12 cellular contexts compared by ENCODE assay signal in the genomic region with DNA sequence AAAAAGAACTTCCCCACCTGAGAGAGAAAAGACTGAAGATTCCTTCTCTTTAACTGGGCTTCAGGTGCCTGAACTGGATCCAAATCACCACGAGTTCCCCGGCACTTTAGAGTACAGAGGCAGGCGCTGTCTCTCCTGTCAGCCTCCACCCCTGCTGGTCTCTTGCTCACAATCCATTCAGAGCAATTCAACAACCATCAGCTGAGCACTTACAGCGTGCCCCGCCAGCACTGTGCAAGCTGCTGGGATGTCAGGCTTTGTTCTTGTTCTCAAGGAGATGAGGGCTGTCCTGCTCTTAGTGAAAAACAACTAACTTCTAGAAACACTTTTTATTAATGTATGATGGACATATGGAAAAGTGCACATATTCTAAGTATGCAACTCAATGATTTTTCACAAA.
DNase-seq lines count a peak whose midpoint lies in the region; ATAC-seq and TF ChIP-seq lines count a peak whose summit lies in the region.
"Had no signal": no experiment of that assay in that cellular context is flagged by ENCODE, and none has a peak within 500 bp of the region (broad histone marks: within the 10 kb centered on the region; RNA-seq: fewer than 3 reads in every experiment).

No MANE protein-coding gene starts in this region.

- peaks cover 4% of the 10 kb centered on the region for H3K36me3 Mint-ChIP-seq in neural crest cell (ENCODE audit: low read depth)

- peak; percentile 7 for DNase-seq in EH (ENCODE audit: low read depth)
- peak; percentile 35 for DNase-seq in NCI-H146 treated with DMSO at 0.1 percent for 48 hours (lab: John Stamatoyannopoulos, UW; ENCODE audit: unreplicated experiment)
- peak; percentile 58 for DNase-seq in cerebellar cortex (ENCODE audit: low spot score)
- DNase-seq in neural crest cell (ENCODE audit: low read depth, low spot score): no peak
- no peak for DNase-seq in HT-29 (ENCODE audit: low spot score)
- no peak for DNase-seq in activated gamma-delta T cell (lab: John Stamatoyannopoulos, UW)
- DNase-seq: NCI-H1048, Peyer's patch, tibial artery had no signal

- ATAC-seq in HG03342 (IDR thresholded peaks at IDR 0.05; ENCODE audit: unreplicated experiment): no peak
- ATAC-seq: activated naive CD4-positive, alpha-beta T cell treated with anti-CD3 and anti-CD28 coated beads, Interleukin-2, amount 50 U/mL, for 72 hours had no signal

- H3K27me3 Mint-ChIP-seq in neural crest cell (ENCODE audit: low read depth): peaks cover 58% of the 10 kb centered on the region

- no peak for TF ChIP-seq CTCF in neural crest cell (conservative IDR thresholded peaks at IDR 0.05)

- no peak overlapping the region for H3K27ac Mint-ChIP-seq in neural crest cell (ENCODE audit: unreplicated experiment)
- H3K27ac Mint-ChIP-seq: activated naive CD4-positive, alpha-beta T cell treated with anti-CD3 and anti-CD28 coated beads, Interleukin-2, amount 50 U/mL, for 72 hours; T-helper 2 cell treated with Interferon-gamma antibody and Interleukin-4, amounts not matched to agents 5 μg/mL and 100 μg/mL, for 36 hours had no signal

- H3K9me3 Mint-ChIP-seq in neural crest cell: no peaks in the 10 kb centered on the region
- H3K9me3 Mint-ChIP-seq: activated naive CD4-positive, alpha-beta T cell treated with anti-CD3 and anti-CD28 coated beads, Interleukin-2, amount 50 U/mL, for 72 hours; T-helper 2 cell treated with Interferon-gamma antibody and Interleukin-4, amounts not matched to agents 5 μg/mL and 100 μg/mL, for 36 hours had no signal

- H3K4me3 Mint-ChIP-seq in neural crest cell: peak overlapping the region; percentile 78

- H3K4me1 Mint-ChIP-seq in neural crest cell: peaks cover 23% of the 10 kb centered on the region

Comparison
In these comparisons a context has a peak if more than half of its experiments do, and no peak if none do; other contexts are left out.
1. DNase-seq: peak in EH (single experiment), NCI-H146 treated with DMSO at 0.1 percent for 48 hours (single experiment) and cerebellar cortex (single experiment); none in neural crest cell (single experiment), HT-29 (single experiment) and activated gamma-delta T cell (single experiment).